ENCODE assay signal across 15 cellular contexts in the genomic region with DNA sequence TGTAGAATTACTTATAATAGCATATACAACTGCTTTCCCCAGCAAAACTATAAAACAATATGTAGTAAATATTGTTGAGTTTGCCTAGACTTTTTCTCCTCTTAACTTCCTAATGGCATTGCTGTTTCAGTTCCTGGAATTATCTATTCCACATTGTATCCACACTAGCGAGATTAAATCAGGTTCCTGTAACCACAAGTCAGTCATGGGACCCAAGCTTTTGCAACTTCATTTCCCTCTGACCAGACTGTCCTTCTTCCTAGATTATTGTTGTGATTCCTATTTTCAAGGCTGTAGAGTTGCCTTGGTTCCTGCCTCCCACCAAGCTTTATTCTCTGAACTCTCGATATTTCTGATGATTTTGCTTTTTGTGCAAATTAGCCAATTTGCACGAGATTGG.
"Had no signal": no experiment of that assay in that cellular context is flagged by ENCODE, and none has a peak within 500 bp of the region (broad histone marks: within the 10 kb centered on the region; RNA-seq: fewer than 3 reads in every experiment).

No MANE protein-coding gene starts in this region.

- H3K9me3 ChIP-seq: right atrium auricular region had no signal

- H3K36me3 ChIP-seq: heart left ventricle, right atrium auricular region, stomach had no signal

- ATAC-seq: heart left ventricle, left lobe of liver, natural killer cell had no signal

- H3K4me3 ChIP-seq: dorsolateral prefrontal cortex, heart left ventricle, right atrium auricular region, stomach had no signal

- H3K4me1 ChIP-seq: heart left ventricle, right atrium auricular region, stomach had no signal

- DNase-seq: cortex of kidney; dorsolateral prefrontal cortex; effector CD8-positive, alpha-beta T cell; foreskin melanocyte; heart left ventricle; hippocampal formation; natural killer cell; small intestine; stimulated activated CD4-positive, alpha-beta T cell treated with anti-CD3 and anti-CD28 coated beads, Interleukin-12 subunit alpha, Interleukin-12 subunit beta, amount 100 ng/mL, for 4 hours; stimulated activated naive CD4-positive, alpha-beta T cell; stomach; substantia nigra; trophoblast cell had no signal

- H3K27ac ChIP-seq: dorsolateral prefrontal cortex, heart left ventricle, right atrium auricular region, stomach had no signal

- H3K27me3 ChIP-seq: dorsolateral prefrontal cortex, heart left ventricle, right atrium auricular region, stomach had no signal
